14 cellular contexts compared by ENCODE assay signal in the genomic region with DNA sequence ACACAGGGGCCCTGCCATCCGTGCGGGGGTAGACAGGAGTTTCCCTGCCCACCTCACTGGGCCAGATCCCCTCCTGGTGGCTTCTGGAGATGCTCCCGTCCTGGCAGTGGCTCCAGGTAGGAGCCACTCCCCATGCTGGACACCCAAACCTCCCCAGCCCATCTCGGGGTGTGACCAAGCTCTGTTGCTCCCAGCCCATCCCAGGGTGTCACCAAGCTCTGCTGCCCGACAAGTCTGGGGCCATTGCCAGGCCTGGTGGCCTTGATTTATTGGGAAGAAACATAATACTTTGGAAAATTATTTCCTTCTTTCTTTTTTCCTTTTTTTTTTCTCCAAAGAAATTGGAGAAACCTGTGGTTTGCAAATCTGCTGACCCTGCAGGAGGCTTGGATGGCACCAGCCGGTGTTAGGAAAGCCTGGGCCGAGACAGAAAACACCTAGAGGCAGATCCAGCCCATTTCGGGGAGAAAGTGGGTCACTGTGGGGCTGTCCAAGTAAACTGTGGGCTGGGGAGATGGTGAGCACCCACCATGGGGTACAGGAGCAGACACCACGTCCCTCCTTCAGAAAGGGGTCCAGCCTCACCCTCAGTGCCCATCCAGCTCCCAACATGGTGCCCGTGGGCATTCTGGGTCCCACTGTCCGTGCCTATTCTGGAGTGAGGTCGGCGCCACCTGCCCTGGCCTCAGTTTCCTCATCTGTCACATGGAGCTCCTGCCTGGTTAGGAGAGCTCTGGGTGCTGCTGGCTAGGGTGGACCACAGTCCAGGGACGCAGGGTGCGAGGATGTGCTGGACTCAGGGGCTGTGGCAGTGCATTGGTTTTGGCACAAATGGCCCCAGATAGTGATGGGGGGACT. TPM values are rescaled to one million over a fixed set of nuclear protein-coding genes. Genes with fewer than 3 reads are reported as not detected.
"Had no signal": no experiment of that assay in that cellular context is flagged by ENCODE, and none has a peak within 500 bp of the region (broad histone marks: within the 10 kb centered on the region; RNA-seq: fewer than 3 reads in every experiment).

No MANE protein-coding gene starts in this region.

- H3K9me3 ChIP-seq: body of pancreas, esophagus squamous epithelium, psoas muscle, thyroid gland, vagina had no signal

- H3K36me3 ChIP-seq: esophagus squamous epithelium, thyroid gland, vagina had no signal

- ATAC-seq: activated CD4-positive, alpha-beta T cell treated with anti-CD3 and anti-CD28 coated beads for 36 hours; activated CD8-positive, alpha-beta memory T cell treated with anti-CD3 and anti-CD28 coated beads, Interleukin-2, amount 10 ng/mL, durations not matched to agents 7 days and 5 days; activated naive CD4-positive, alpha-beta T cell treated with anti-CD3 and anti-CD28 coated beads, Interleukin-2, amount 50 U/mL, for 72 hours; body of pancreas; psoas muscle; sciatic nerve; stimulated activated effector memory CD8-positive, alpha-beta T cell treated with anti-CD3 and anti-CD28 coated beads, Interleukin-12 subunit alpha, Interleukin-12 subunit beta, amount 100 ng/mL, for 72 hours had no signal

- H3K4me1 ChIP-seq: psoas muscle had no signal

- H3K27me3 ChIP-seq: body of pancreas, thyroid gland had no signal

- DNase-seq: activated CD4-positive, alpha-beta memory T cell treated with anti-CD3 and anti-CD28 coated beads for 36 hours; activated CD4-positive, alpha-beta T cell treated with anti-CD3 and anti-CD28 coated beads for 36 hours; activated CD8-positive, alpha-beta memory T cell treated with anti-CD3 and anti-CD28 coated beads, Interleukin-2, amount 10 ng/mL, durations not matched to agents 7 days and 5 days; activated T-cell treated with anti-CD3 and anti-CD28 coated beads, Interleukin-2, amount 50 U/mL, for 1 hour; effector CD8-positive, alpha-beta T cell; esophagus squamous epithelium; hypothalamus; thyroid gland had no signal

- H3K27ac ChIP-seq: body of pancreas, esophagus squamous epithelium, psoas muscle, thyroid gland, vagina had no signal

- H3K4me3 ChIP-seq: body of pancreas, esophagus squamous epithelium, psoas muscle, thyroid gland, vagina had no signal

RNA-seq across cellular contexts. Expression of gene ADRA2C, which starts 59.4 kb away (rescaled TPM):
- total RNA-seq: activated CD4-positive, alpha-beta memory T cell treated with anti-CD3 and anti-CD28 coated beads for 36 hours; activated CD4-positive, alpha-beta T cell treated with anti-CD3 and anti-CD28 coated beads for 36 hours; activated CD8-positive, alpha-beta memory T cell treated with anti-CD3 and anti-CD28 coated beads, Interleukin-2, amount 10 ng/mL, durations not matched to agents 7 days and 5 days had no signal
